2 cellular contexts compared by ENCODE assay signal in the genomic region with DNA sequence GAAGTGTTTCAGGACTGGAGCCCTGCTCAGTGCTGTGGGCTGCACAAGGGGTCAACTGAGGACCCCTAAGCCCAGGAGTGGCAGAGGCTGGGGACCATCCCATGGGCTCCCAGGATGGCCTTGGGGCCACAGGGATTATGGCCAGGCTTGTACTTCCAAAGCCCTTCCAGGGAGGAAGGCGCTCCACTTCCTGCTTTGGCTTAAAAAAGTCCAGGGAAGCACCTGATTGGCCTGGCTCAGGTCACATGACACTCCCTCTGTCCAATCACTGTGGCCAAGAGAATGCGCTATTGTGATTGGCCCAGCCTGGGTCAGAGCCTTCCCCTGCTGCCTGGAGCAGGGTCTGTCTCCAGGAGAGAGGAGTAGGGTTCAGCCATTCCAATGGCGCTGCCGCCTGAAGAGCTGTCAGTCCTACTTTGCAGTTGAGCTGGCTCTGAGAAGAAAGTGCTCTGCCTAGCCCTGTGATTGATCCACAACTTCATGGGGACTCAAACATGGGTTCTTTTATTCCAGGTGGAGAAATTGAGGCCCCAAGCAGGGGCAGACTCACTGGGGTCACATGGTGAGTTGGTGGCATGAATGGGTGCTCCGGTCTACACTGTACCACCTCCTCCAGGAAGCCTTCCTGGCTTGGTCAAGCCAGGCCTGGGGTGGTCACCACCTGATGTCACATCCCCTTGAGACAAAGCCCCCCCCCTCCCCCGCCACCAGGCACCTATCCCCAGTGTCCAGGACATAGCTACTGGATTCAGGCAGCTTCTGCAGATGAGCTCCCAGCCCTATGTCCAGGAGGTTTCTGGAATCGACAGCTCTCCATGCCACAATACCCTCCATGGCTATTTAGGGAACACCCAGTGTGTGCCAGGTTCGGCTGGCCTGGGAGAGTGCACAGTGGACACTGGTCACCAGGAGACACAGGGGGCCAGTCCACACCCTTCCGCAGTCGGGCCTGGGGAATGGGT.
TF ChIP-seq lines count a peak whose summit lies in the region.

No MANE protein-coding gene starts in this region.

TF ChIP-seq in SK-N-SH treated with all-trans-retinoic acid at 6 μM for 48 hours, 23 proteins besides CTCF, POLR2A, EP300 and RAD21 (continued from another document):
- no peak for TF ChIP-seq TSHZ2 (CRISPR knock-in tag; IDR thresholded peaks at IDR 0.05)
- no peak for TF ChIP-seq ISL1 (CRISPR knock-in tag; IDR thresholded peaks at IDR 0.05)
- no peak for TF ChIP-seq RARB (CRISPR knock-in tag; IDR thresholded peaks at IDR 0.05)
- no peak for TF ChIP-seq PPARA (CRISPR knock-in tag; IDR thresholded peaks at IDR 0.05; ENCODE audit: borderline replicate concordance)
- TF ChIP-seq ARNTL (CRISPR knock-in tag; IDR thresholded peaks at IDR 0.05; ENCODE audit: borderline replicate concordance, low read depth), result no peak
- TF ChIP-seq CSRNP3 (CRISPR knock-in tag; IDR thresholded peaks at IDR 0.05), result no peak
- TF ChIP-seq, protein P1, sequence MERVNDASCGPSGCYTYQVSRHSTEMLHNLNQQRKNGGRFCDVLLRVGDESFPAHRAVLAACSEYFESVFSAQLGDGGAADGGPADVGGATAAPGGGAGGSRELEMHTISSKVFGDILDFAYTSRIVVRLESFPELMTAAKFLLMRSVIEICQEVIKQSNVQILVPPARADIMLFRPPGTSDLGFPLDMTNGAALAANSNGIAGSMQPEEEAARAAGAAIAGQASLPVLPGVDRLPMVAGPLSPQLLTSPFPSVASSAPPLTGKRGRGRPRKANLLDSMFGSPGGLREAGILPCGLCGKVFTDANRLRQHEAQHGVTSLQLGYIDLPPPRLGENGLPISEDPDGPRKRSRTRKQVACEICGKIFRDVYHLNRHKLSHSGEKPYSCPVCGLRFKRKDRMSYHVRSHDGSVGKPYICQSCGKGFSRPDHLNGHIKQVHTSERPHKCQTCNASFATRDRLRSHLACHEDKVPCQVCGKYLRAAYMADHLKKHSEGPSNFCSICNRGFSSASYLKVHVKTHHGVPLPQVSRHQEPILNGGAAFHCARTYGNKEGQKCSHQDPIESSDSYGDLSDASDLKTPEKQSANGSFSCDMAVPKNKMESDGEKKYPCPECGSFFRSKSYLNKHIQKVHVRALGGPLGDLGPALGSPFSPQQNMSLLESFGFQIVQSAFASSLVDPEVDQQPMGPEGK (CRISPR knock-in tag; IDR thresholded peaks at IDR 0.05; ENCODE audit: borderline replicate concordance), result no peak
- no peak for TF ChIP-seq OSR1 (CRISPR knock-in tag; IDR thresholded peaks at IDR 0.05)

TF ChIP-seq in GM23338, 12 proteins besides CTCF, POLR2A, EP300 and RAD21 (continued from another document):
- TF ChIP-seq REST (IDR thresholded peaks at IDR 0.05; ENCODE audit: unreplicated experiment) (no peak), EZH2phosphoT487 (IDR thresholded peaks at IDR 0.05; ENCODE audit: unreplicated experiment) (no peak), ZNF114 (CRISPR knock-in tag; IDR thresholded peaks at IDR 0.05) (no peak), NANOG (IDR thresholded peaks at IDR 0.05; ENCODE audit: borderline replicate concordance) (no peak)
- TF ChIP-seq, protein P2, sequence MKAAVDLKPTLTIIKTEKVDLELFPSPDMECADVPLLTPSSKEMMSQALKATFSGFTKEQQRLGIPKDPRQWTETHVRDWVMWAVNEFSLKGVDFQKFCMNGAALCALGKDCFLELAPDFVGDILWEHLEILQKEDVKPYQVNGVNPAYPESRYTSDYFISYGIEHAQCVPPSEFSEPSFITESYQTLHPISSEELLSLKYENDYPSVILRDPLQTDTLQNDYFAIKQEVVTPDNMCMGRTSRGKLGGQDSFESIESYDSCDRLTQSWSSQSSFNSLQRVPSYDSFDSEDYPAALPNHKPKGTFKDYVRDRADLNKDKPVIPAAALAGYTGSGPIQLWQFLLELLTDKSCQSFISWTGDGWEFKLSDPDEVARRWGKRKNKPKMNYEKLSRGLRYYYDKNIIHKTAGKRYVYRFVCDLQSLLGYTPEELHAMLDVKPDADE (IDR thresholded peaks at IDR 0.05), result no peak
